In the genomic region with DNA sequence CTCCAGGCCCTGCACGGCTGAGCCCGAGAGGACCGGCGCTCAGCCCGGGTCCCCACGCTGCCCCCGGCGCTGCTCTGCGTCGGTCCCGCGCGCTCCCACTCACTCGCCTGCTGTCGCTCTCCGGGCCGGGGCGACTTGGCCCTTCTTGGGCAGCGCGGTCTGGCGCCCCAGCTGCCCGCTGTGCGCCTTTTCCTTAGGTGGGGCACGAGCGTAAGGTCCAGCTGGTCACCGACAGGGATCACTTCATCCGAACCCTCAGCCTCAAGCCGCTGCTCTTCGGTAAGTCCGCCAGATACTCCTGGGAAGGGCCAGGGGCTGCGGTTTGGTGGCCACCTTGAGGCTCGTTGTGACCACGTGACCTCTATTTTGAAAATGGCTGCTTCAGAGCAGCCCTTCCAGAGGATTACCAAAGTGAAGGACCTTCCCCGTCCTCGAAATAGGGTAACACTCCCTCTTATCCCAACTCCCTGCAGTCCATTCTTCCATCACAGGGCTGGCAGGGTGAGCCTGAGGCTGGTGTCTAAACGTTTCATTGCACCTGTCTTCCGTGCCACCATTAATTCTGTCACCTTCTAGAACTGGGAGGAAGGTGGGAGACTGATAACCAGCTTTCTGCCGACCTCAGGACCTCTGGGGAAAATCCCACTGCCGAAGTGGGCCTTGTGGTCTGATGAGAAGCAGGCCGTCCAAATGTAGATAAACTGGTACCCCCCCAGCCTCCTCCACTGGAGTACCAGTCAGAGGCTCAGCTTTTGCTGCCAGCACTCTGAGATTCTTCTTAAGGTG, we compare ENCODE assay signal across 8 cellular contexts. TPM values are rescaled to one million over a fixed set of nuclear protein-coding genes. Genes with fewer than 3 reads are reported as not detected.
A peak's percentile ranks its signal among the peaks of the same experiment; 100 is the strongest.
DNase-seq lines count a peak whose midpoint lies in the region; TF ChIP-seq lines count a peak whose summit lies in the region.

No MANE protein-coding gene starts in this region.

- H3K27ac ChIP-seq in GM23248 = peak overlapping the region; percentile 94
- H3K27ac ChIP-seq in RWPE1 = peak overlapping the region; percentile 94
- peak overlapping the region; percentile 81 to 99 (median 96) for H3K27ac ChIP-seq in dorsolateral prefrontal cortex
- peak overlapping the region; percentile 89 to 96 for H3K27ac ChIP-seq in tibial artery

- CTCF ChIA-PET in RWPE1 (lab: Yijun Ruan, JAX) = no interaction called here

- no peaks in the 10 kb centered on the region for H3K36me3 ChIP-seq in GM23248 (ENCODE audit: low read depth)
- H3K36me3 ChIP-seq in tibial artery = peaks cover 0 to 29% (median 9%) of the 10 kb centered on the region in 3 donors

- H3K4me3 ChIP-seq in GM23248 = peak overlapping the region; percentile 77
- H3K4me3 ChIP-seq in dorsolateral prefrontal cortex = peak overlapping the region; percentile 65 to 97 (median 88)
- H3K4me3 ChIP-seq in tibial artery = peak overlapping the region; percentile 69 to 84

- peaks cover 53% of the 10 kb centered on the region for H3K79me2 ChIP-seq in GM23248 (ENCODE audit: insufficient read depth)

- H3K9me2 ChIP-seq in GM23248 (ENCODE audit: insufficient read depth) = no peaks in the 10 kb centered on the region

- H3K4me2 ChIP-seq in GM23248 (ENCODE audit: unreplicated experiment) = peak overlapping the region; percentile 88

- in situ Hi-C loops in GM23248 (cut with MboI) = no loop called here

- POLR2A ChIA-PET in RWPE1 (lab: Yijun Ruan, JAX; ENCODE audit: low non-redundant PET) = no interaction called here

- H3K9me3 ChIP-seq in GM23248 (ENCODE audit: low read depth) (no peaks in the 10 kb centered on the region), tibial artery (no peaks in the 10 kb centered on the region)

- DNase-seq in NCI-H1417 (lab: John Stamatoyannopoulos, UW) = peak; percentile 37 to 73 (median 65)
- DNase-seq in NCI-H1417 treated with DMSO at 0.1 percent for 48 hours (lab: John Stamatoyannopoulos, UW) = no peak
- peak; percentile 56 for DNase-seq in GM23248
- no peak for DNase-seq in RWPE1 (ENCODE audit: low spot score)
- DNase-seq in dorsolateral prefrontal cortex = peak in 1 of 10 donors; percentile 46
- peak; percentile 49 for DNase-seq in midbrain (lab: John Stamatoyannopoulos, UW)
- no peak for DNase-seq in tibial artery
- DNase-seq in A172 (ENCODE audit: low spot score) = no peak

- intact Hi-C loops in dorsolateral prefrontal cortex (cut with DNase I) (loop anchor here (1.0 to 5.0 kb wide), 4 partner anchors 16 to 74 kb away; partner anchors contain the start of genes WDR6 (in 2 of the 2) and ARIH2 (in 1 of the 2)), tibial artery (cut with DNase I; ENCODE audit: low total_unique reads) (no loop called here)

- WGBS in GM23248 (ENCODE audit: low coverage in 1 of 2, low lambda C conversion rate in 2 of 2, missing lambda C conversion rate in 2 of 2), 2 experiments = 6% methylated on average over 40 of the region's 40 CpGs

- H4K20me1 ChIP-seq in GM23248 (ENCODE audit: insufficient read depth) = no peaks in the 10 kb centered on the region

- H3K9ac ChIP-seq in GM23248 = peak overlapping the region; percentile 86

- peaks cover 6% of the 10 kb centered on the region; the same call in 1 of the 2 replicates for H3F3A ChIP-seq in GM23248 (ENCODE audit: insufficient read depth)

- peak overlapping the region; percentile 70 for H2AFZ ChIP-seq in GM23248

- H3K4me1 ChIP-seq in GM23248 (ENCODE audit: insufficient read depth) (peaks cover 14% of the 10 kb centered on the region; the same call in 1 of the 2 replicates), tibial artery (peaks cover 7 to 36% (median 22%) of the 10 kb centered on the region in 4 donors)

- TF ChIP-seq CTCF in RWPE1 (conservative IDR thresholded peaks at IDR 0.05; ENCODE audit: low read depth) = no peak
- TF ChIP-seq CTCF in dorsolateral prefrontal cortex (IDR thresholded peaks at IDR 0.05 in 54 of 56, conservative IDR thresholded peaks at IDR 0.05 in 2 of 56; ENCODE audit: low read depth in 1 of 56, partially characterized antibody in 56 of 56) = peak in 2 of 56 donors; percentile 11 to 19
- TF ChIP-seq CTCF in tibial artery (IDR thresholded peaks at IDR 0.05) = no peak

- no peaks in the 10 kb centered on the region for H3K27me3 ChIP-seq in GM23248 (replicated peaks; ENCODE audit: insufficient read depth)
- H3K27me3 ChIP-seq in dorsolateral prefrontal cortex = no peaks in the 10 kb centered on the region
- H3K27me3 ChIP-seq in tibial artery = no peaks in the 10 kb centered on the region

RNA-seq across cellular contexts. Expression of gene P4HTM, which starts 0.8 kb away (rescaled TPM):
- 38.3 and 53.6 TPM in 2 replicates for total RNA-seq in GM23248 (2014; rRNA removed; shearing (Covaris generic))
- 29.7 and 30.4 TPM in 2 replicates for polyA plus RNA-seq in GM23248 (2016; fragmentation: Nextera tagmentation; extraction: Ambion mirVana)
- total RNA-seq in dorsolateral prefrontal cortex = 100 to 1,000 TPM in 117 of 120 experiments, 10 to 100 TPM in 3; 91.4 to 175 (median 129) TPM
- total RNA-seq in A172 (2014; rRNA removed; shearing (Covaris generic)) = 20.7 and 21.2 TPM in 2 replicates

RNA-seq across cellular contexts. Expression of gene WDR6, which starts 16.4 kb away (rescaled TPM):
- total RNA-seq in GM23248 (2014; rRNA removed; shearing (Covaris generic)) = 56.1 and 60.8 TPM in 2 replicates
- 50.3 and 51.3 TPM in 2 replicates for polyA plus RNA-seq in GM23248 (2016; fragmentation: Nextera tagmentation; extraction: Ambion mirVana)
- 100 to 1,000 TPM in 89 of 120 experiments, 10 to 100 TPM in 31; 60.3 to 190 (median 117) TPM for total RNA-seq in dorsolateral prefrontal cortex
- total RNA-seq in A172 (2014; rRNA removed; shearing (Covaris generic)) = 63.7 and 76.1 TPM in 2 replicates

RNA-seq across cellular contexts. Expression of gene DALRD3, which starts 27.6 kb away (rescaled TPM):
- total RNA-seq in GM23248 (2014; rRNA removed; shearing (Covaris generic)) = 65.3 and 88.9 TPM in 2 replicates
- polyA plus RNA-seq in GM23248 (2016; fragmentation: Nextera tagmentation; extraction: Ambion mirVana) = 40.2 and 43.3 TPM in 2 replicates
- total RNA-seq in dorsolateral prefrontal cortex = 10 to 100 TPM; 12.8 to 34.8 (median 24.4) TPM
- 36.1 and 50.0 TPM in 2 replicates for total RNA-seq in A172 (2014; rRNA removed; shearing (Covaris generic))

RNA-seq across cellular contexts. Expression of gene NDUFAF3, which starts 31.1 kb away (rescaled TPM):
- total RNA-seq in GM23248 (2014; rRNA removed; shearing (Covaris generic)) = 129 and 132 TPM in 2 replicates
- polyA plus RNA-seq in GM23248 (2016; fragmentation: Nextera tagmentation; extraction: Ambion mirVana) = 211 and 218 TPM in 2 replicates
- 100 to 1,000 TPM in 8 of 120 experiments, 10 to 100 TPM in 112; 57.3 to 129 (median 81.1) TPM for total RNA-seq in dorsolateral prefrontal cortex
- total RNA-seq in A172 (2014; rRNA removed; shearing (Covaris generic)) = 96.8 and 112 TPM in 2 replicates

RNA-seq across cellular contexts. Expression of gene IMPDH2, which starts 38.4 kb away (rescaled TPM):
- 192 and 210 TPM in 2 replicates for total RNA-seq in GM23248 (2014; rRNA removed; shearing (Covaris generic))
- 121 and 128 TPM in 2 replicates for polyA plus RNA-seq in GM23248 (2016; fragmentation: Nextera tagmentation; extraction: Ambion mirVana)
- total RNA-seq in dorsolateral prefrontal cortex = 10 to 100 TPM; 36.9 to 82.7 (median 56.0) TPM
- total RNA-seq in A172 (2014; rRNA removed; shearing (Covaris generic)) = 218 and 219 TPM in 2 replicates

Comparison
In these comparisons a context has a peak if more than half of its experiments do, and no peak if none do; other contexts are left out.
1. DNase-seq: peak in NCI-H1417 (3 of 3), GM23248 (single experiment) and midbrain (single experiment); none in NCI-H1417 treated with DMSO at 0.1 percent for 48 hours (single experiment), RWPE1 (single experiment), tibial artery (0 of 2) and A172 (single experiment).
2. Peak in every context shown above with its lines, with median percentiles within 50 percentile points of each other: H3K27ac ChIP-seq and H3K4me3 ChIP-seq.